ENCODE assay signal across 25 cellular contexts in genomic region chr10:104966563-104967280, GRCh38.
"Had no signal": no experiment of that assay in that cellular context is flagged by ENCODE, and none has a peak within 500 bp of the region (broad histone marks: within the 10 kb centered on the region; RNA-seq: fewer than 3 reads in every experiment).

No MANE protein-coding gene starts in this region.

- H3K4me1 Mint-ChIP-seq: activated CD4-positive, alpha-beta T cell treated with anti-CD3 and anti-CD28 coated beads, Interleukin-2, amount 10 ng/mL, durations not matched to agents 24 days and 14 days had no signal

- DNase-seq: activated CD4-positive, alpha-beta T cell treated with anti-CD3 and anti-CD28 coated beads, Interleukin-2, amount 10 ng/mL, durations not matched to agents 24 days and 14 days; activated CD4-positive, alpha-beta T cell treated with anti-CD3 and anti-CD28 coated beads, Interleukin-2, amount 50 U/mL, for 4 hours; activated CD8-positive, alpha-beta T cell treated with anti-CD3 and anti-CD28 coated beads for 36 hours; activated gamma-delta T cell treated with Interleukin-2 at 50 U/mL for 16 hours; activated naive CD4-positive, alpha-beta T cell treated with anti-CD3 and anti-CD28 coated beads for 36 hours; activated T-cell treated with anti-CD3 and anti-CD28 coated beads, Interleukin-2, amount 50 U/mL, for 4 hours; adrenal gland; body of pancreas; MM.1S; MV-4-11; NCI-H1092 treated with DMSO at 0.1 percent for 48 hours; NCI-H1694; NCI-H2029; NCI-H510A; NCI-H526; PC-9; SIG-M5 had no signal

- H3K27me3 Mint-ChIP-seq: activated CD4-positive, alpha-beta T cell treated with anti-CD3 and anti-CD28 coated beads, Interleukin-2, amount 10 ng/mL, durations not matched to agents 24 days and 14 days; activated CD8-positive, alpha-beta T cell treated with anti-CD3 and anti-CD28 coated beads for 36 hours had no signal

- H3K27ac Mint-ChIP-seq: activated CD4-positive, alpha-beta T cell treated with anti-CD3 and anti-CD28 coated beads, Interleukin-2, amount 10 ng/mL, durations not matched to agents 24 days and 14 days; activated CD8-positive, alpha-beta T cell treated with anti-CD3 and anti-CD28 coated beads for 36 hours; activated naive CD4-positive, alpha-beta T cell treated with anti-CD3 and anti-CD28 coated beads for 36 hours; activated naive CD4-positive, alpha-beta T cell treated with anti-CD3 and anti-CD28 coated beads, Interleukin-2, amount 50 U/mL, for 72 hours; activated T-helper 1 cell treated with anti-CD3 and anti-CD28 coated beads, Interleukin-12 subunit alpha, Interleukin-12 subunit beta, Interleukin-2, Interleukin-4 antibody, amounts not matched to agents 30 ng/mL and 10 ng/mL and 1 ng/mL, durations not matched to agents 14 hours and 24 hours and 36 hours; T-helper 1 cell treated with Interleukin-12 subunit alpha and Interleukin-12 subunit beta and Interleukin-4 antibody, amounts not matched to agents 30 μg/mL and 1 μg/mL, for 36 hours; T-helper 2 cell treated with Interferon-gamma antibody and Interleukin-4, amounts not matched to agents 5 μg/mL and 100 μg/mL, for 36 hours had no signal

- H3K9me3 ChIP-seq: adrenal gland, body of pancreas, breast epithelium had no signal

- H3K4me2 ChIP-seq: KMS-11, PC-9 had no signal

- H3K27me3 ChIP-seq: adrenal gland, body of pancreas, breast epithelium had no signal

- H3K4me3 Mint-ChIP-seq: activated CD4-positive, alpha-beta T cell treated with anti-CD3 and anti-CD28 coated beads, Interleukin-2, amount 10 ng/mL, durations not matched to agents 24 days and 14 days; activated CD8-positive, alpha-beta T cell treated with anti-CD3 and anti-CD28 coated beads for 36 hours; activated naive CD4-positive, alpha-beta T cell treated with anti-CD3 and anti-CD28 coated beads for 36 hours; activated T-cell treated with anti-CD3 and anti-CD28 coated beads, Interleukin-2, amount 50 U/mL, for 4 hours; activated T-helper 1 cell treated with anti-CD3 and anti-CD28 coated beads, Interleukin-12 subunit alpha, Interleukin-12 subunit beta, Interleukin-2, Interleukin-4 antibody, amounts not matched to agents 30 ng/mL and 10 ng/mL and 1 ng/mL, durations not matched to agents 14 hours and 24 hours and 36 hours; T-helper 1 cell treated with Interleukin-12 subunit alpha and Interleukin-12 subunit beta and Interleukin-4 antibody, amounts not matched to agents 30 μg/mL and 1 μg/mL, for 36 hours; T-helper 2 cell treated with Interferon-gamma antibody and Interleukin-4, amounts not matched to agents 5 μg/mL and 100 μg/mL, for 36 hours had no signal

- H3K27ac ChIP-seq: adrenal gland, body of pancreas, breast epithelium, KMS-11, PC-9, RWPE1 had no signal

- H3K9ac ChIP-seq: KMS-11 had no signal

- H3K9me3 Mint-ChIP-seq: T-helper 2 cell treated with Interferon-gamma antibody and Interleukin-4, amounts not matched to agents 5 μg/mL and 100 μg/mL, for 36 hours had no signal

- ATAC-seq: activated CD8-positive, alpha-beta T cell treated with anti-CD3 and anti-CD28 coated beads for 36 hours; activated naive CD4-positive, alpha-beta T cell treated with anti-CD3 and anti-CD28 coated beads, Interleukin-2, amount 50 U/mL, for 72 hours; activated T-cell treated with anti-CD3 and anti-CD28 coated beads, Interleukin-2, amount 50 U/mL, for 4 hours; body of pancreas; Right ventricle myocardium inferior had no signal

- H3K4me1 ChIP-seq: adrenal gland, body of pancreas, breast epithelium had no signal

- H2AFZ ChIP-seq: PC-9 had no signal
